ENCODE assay signal across 13 cellular contexts in the genomic region with DNA sequence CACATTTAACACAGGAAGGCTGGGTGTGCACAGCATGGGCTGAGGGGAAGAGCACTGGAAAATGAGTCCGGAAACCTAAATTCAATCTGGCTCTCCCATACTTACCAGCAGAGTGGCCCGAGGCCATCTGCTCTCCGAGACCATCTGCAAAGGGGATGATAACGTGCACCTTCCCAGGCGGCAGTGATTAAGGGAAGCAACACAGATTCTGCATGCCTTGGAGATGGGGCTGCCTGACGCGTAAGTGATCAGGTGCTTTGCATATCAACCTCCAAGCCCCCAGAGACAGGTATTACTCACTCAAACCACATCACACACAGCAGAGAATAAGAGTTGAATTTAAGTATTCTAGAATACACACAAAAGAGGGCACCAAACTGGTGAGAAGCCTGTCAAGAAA. TPM values are rescaled to one million over a fixed set of nuclear protein-coding genes. Genes with fewer than 3 reads are reported as not detected.
DNase-seq lines count a peak whose midpoint lies in the region; ATAC-seq and TF ChIP-seq lines count a peak whose summit lies in the region.
"Had no signal": no experiment of that assay in that cellular context is flagged by ENCODE, and none has a peak within 500 bp of the region (broad histone marks: within the 10 kb centered on the region; RNA-seq: fewer than 3 reads in every experiment).

No MANE protein-coding gene starts in this region.

- H3K36me3 ChIP-seq in SK-N-SH (replicated peaks in 1 of 2; ENCODE audit: control insufficient read depth in 1 of 2, insufficient read depth in 2 of 2, low read length in 1 of 2), result no peaks in the 10 kb centered on the region
- H3K36me3 ChIP-seq: esophagus muscularis mucosa had no signal

- H3K9ac ChIP-seq in SK-N-SH, result no peak overlapping the region

- ATAC-seq in SK-N-SH treated with all-trans-retinoic acid at 6 μM for 48 hours (no peak; the same call in 2 of the 3 replicates), HG02852 (IDR thresholded peaks at IDR 0.05; ENCODE audit: unreplicated experiment) (peak; percentile 80), HG03460 (IDR thresholded peaks at IDR 0.05; ENCODE audit: unreplicated experiment) (no peak), HG02840 (IDR thresholded peaks at IDR 0.05; ENCODE audit: low FRiP score, unreplicated experiment) (no peak)
- peak; percentile 45 to 79 for ATAC-seq in stimulated activated naive B cell treated with anti-CD40 and anti-IgM and Interleukin-4, amounts not matched to agents 10 μg/mL and 1 μg/mL and 100 μg/mL, for 72 hours (replicated peaks)

- WGBS in SK-N-SH (ENCODE audit: low lambda C conversion rate), result 50% methylated on average over 7 of the region's 7 CpGs

- peaks cover 5 to 6% of the 10 kb centered on the region in 2 donors for H3K4me1 Mint-ChIP-seq in stimulated activated naive B cell treated with anti-CD40 and anti-IgM and Interleukin-4, amounts not matched to agents 10 μg/mL and 1 μg/mL and 100 μg/mL, for 72 hours

- H3K27me3 Mint-ChIP-seq in stimulated activated naive B cell treated with anti-CD40 and anti-IgM and Interleukin-4, amounts not matched to agents 10 μg/mL and 1 μg/mL and 100 μg/mL, for 72 hours, result peaks cover 46 to 62% of the 10 kb centered on the region in 2 donors

- H3K36me3 Mint-ChIP-seq in stimulated activated naive B cell treated with anti-CD40 and anti-IgM and Interleukin-4, amounts not matched to agents 10 μg/mL and 1 μg/mL and 100 μg/mL, for 72 hours, result no peaks in the 10 kb centered on the region
- H3K36me3 Mint-ChIP-seq: brain had no signal

- peaks cover 8 to 15% of the 10 kb centered on the region in 2 experiments; a peak in 3 of 4 replicates for H3K4me1 ChIP-seq in SK-N-SH (ENCODE audit: control insufficient read depth in 1 of 2, insufficient read depth in 2 of 2, low read depth in 1 of 2, low read length in 1 of 2)
- H3K4me1 ChIP-seq: testis had no signal

- no peak for TF ChIP-seq CTCF in SK-N-SH (IDR thresholded peaks at IDR 0.05)

- no peaks in the 10 kb centered on the region for H3K9me3 Mint-ChIP-seq in stimulated activated naive B cell treated with anti-CD40 and anti-IgM and Interleukin-4, amounts not matched to agents 10 μg/mL and 1 μg/mL and 100 μg/mL, for 72 hours

- TF ChIP-seq EP300 in SK-N-SH (IDR thresholded peaks at IDR 0.05; ENCODE audit: borderline replicate concordance in 1 of 2, low read depth in 1 of 2, low read length in 1 of 2), result peak in 1 of 2 experiments; percentile 32; a peak in 1 of 4 replicates

- no peaks in the 10 kb centered on the region for H4K20me1 ChIP-seq in SK-N-SH (ENCODE audit: insufficient read depth)

- no peaks in the 10 kb centered on the region for H3K9me3 ChIP-seq in SK-N-SH
- H3K9me3 ChIP-seq: esophagus muscularis mucosa, testis had no signal

- POLR2A ChIA-PET in SK-N-SH (lab: Yijun Ruan, JAX), result no interaction called here

- no peaks in the 10 kb centered on the region for H3K79me2 ChIP-seq in SK-N-SH (ENCODE audit: insufficient read depth)

- TF ChIP-seq RAD21 in SK-N-SH (IDR thresholded peaks at IDR 0.05; ENCODE audit: low read length), result no peak

- CTCF ChIA-PET in SK-N-SH (lab: Yijun Ruan, JAX), result no interaction called here

- no peak overlapping the region for H3K27ac Mint-ChIP-seq in stimulated activated naive B cell treated with anti-CD40 and anti-IgM and Interleukin-4, amounts not matched to agents 10 μg/mL and 1 μg/mL and 100 μg/mL, for 72 hours

- H3K4me3 ChIP-seq in SK-N-SH (ENCODE audit: low read depth in 2 of 2, low read length in 1 of 2), result no peak overlapping the region
- H3K4me3 ChIP-seq: esophagus muscularis mucosa, testis had no signal

- no peak overlapping the region for H2AFZ ChIP-seq in SK-N-SH (ENCODE audit: low read depth)

- no peaks in the 10 kb centered on the region for H3F3A ChIP-seq in SK-N-SH (replicated peaks; ENCODE audit: insufficient read depth)

- no peaks in the 10 kb centered on the region for H3K9me2 ChIP-seq in SK-N-SH

- H3K27me3 ChIP-seq in SK-N-SH (ENCODE audit: insufficient read depth), result no peaks in the 10 kb centered on the region
- H3K27me3 ChIP-seq: testis had no signal

- H3K27ac ChIP-seq in SK-N-SH (ENCODE audit: low read depth in 2 of 2, low read length in 1 of 2), result no peak overlapping the region
- H3K27ac ChIP-seq: esophagus muscularis mucosa, testis had no signal

- DNase-seq in SK-N-SH, result peak; percentile 69
- peak; percentile 79 for DNase-seq in NCI-H226
- no peak for DNase-seq in stimulated activated naive B cell treated with anti-CD40 and anti-IgM and Interleukin-4, amounts not matched to agents 10 μg/mL and 1 μg/mL and 100 μg/mL, for 72 hours
- DNase-seq in NCI-H2107 treated with DMSO at 0.1 percent for 48 hours (lab: John Stamatoyannopoulos, UW; ENCODE audit: unreplicated experiment), result no peak
- DNase-seq: activated CD8-positive, alpha-beta memory T cell treated with anti-CD3 and anti-CD28 coated beads, Interleukin-2, amount 50 U/mL, for 4 hours; GF-D8; testis had no signal

- no peak overlapping the region for H3K4me3 Mint-ChIP-seq in stimulated activated naive B cell treated with anti-CD40 and anti-IgM and Interleukin-4, amounts not matched to agents 10 μg/mL and 1 μg/mL and 100 μg/mL, for 72 hours

- peak overlapping the region; percentile 46 for H3K4me2 ChIP-seq in SK-N-SH

TF ChIP-seq in SK-N-SH, 30 proteins besides CTCF, POLR2A, EP300 and RAD21:
- TF ChIP-seq NRF1 (IDR thresholded peaks at IDR 0.05; ENCODE audit: low read depth, low read length) (no peak), RCOR1 (IDR thresholded peaks at IDR 0.05; ENCODE audit: low read length) (peak; percentile 27; the same call in 1 of the 2 replicates), FOXJ3 (CRISPR knock-in tag; IDR thresholded peaks at IDR 0.05) (0 out of 2 replicates have a peak, but pooled peaks have one; percentile 32), GATA2 (CRISPR knock-in tag; IDR thresholded peaks at IDR 0.05) (peak; percentile 47; the same call in 1 of the 2 replicates)
- TF ChIP-seq, protein P1, sequence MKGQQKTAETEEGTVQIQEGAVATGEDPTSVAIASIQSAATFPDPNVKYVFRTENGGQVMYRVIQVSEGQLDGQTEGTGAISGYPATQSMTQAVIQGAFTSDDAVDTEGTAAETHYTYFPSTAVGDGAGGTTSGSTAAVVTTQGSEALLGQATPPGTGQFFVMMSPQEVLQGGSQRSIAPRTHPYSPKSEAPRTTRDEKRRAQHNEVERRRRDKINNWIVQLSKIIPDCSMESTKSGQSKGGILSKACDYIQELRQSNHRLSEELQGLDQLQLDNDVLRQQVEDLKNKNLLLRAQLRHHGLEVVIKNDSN (IDR thresholded peaks at IDR 0.05; ENCODE audit: borderline replicate concordance, low read depth), result no peak

TF ChIP-seq in SK-N-SH treated with all-trans-retinoic acid at 6 μM for 48 hours, 23 proteins besides CTCF, POLR2A, EP300 and RAD21:
- TF ChIP-seq ISL1 (CRISPR knock-in tag; IDR thresholded peaks at IDR 0.05) (no peak), ZFP3 (CRISPR knock-in tag; IDR thresholded peaks at IDR 0.05) (no peak), ZNF70 (CRISPR knock-in tag; IDR thresholded peaks at IDR 0.05) (no peak), CSDC2 (CRISPR knock-in tag; IDR thresholded peaks at IDR 0.05) (no peak)
- TF ChIP-seq, protein P2, sequence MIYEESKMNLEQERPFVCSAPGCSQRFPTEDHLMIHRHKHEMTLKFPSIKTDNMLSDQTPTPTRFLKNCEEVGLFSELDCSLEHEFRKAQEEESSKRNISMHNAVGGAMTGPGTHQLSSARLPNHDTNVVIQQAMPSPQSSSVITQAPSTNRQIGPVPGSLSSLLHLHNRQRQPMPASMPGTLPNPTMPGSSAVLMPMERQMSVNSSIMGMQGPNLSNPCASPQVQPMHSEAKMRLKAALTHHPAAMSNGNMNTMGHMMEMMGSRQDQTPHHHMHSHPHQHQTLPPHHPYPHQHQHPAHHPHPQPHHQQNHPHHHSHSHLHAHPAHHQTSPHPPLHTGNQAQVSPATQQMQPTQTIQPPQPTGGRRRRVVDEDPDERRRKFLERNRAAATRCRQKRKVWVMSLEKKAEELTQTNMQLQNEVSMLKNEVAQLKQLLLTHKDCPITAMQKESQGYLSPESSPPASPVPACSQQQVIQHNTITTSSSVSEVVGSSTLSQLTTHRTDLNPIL (CRISPR knock-in tag; IDR thresholded peaks at IDR 0.05; ENCODE audit: low read depth), result no peak
- TF ChIP-seq, protein P3, sequence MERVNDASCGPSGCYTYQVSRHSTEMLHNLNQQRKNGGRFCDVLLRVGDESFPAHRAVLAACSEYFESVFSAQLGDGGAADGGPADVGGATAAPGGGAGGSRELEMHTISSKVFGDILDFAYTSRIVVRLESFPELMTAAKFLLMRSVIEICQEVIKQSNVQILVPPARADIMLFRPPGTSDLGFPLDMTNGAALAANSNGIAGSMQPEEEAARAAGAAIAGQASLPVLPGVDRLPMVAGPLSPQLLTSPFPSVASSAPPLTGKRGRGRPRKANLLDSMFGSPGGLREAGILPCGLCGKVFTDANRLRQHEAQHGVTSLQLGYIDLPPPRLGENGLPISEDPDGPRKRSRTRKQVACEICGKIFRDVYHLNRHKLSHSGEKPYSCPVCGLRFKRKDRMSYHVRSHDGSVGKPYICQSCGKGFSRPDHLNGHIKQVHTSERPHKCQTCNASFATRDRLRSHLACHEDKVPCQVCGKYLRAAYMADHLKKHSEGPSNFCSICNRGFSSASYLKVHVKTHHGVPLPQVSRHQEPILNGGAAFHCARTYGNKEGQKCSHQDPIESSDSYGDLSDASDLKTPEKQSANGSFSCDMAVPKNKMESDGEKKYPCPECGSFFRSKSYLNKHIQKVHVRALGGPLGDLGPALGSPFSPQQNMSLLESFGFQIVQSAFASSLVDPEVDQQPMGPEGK (CRISPR knock-in tag; IDR thresholded peaks at IDR 0.05; ENCODE audit: borderline replicate concordance), result no peak

RNA-seq across cellular contexts. Expression of a gene that starts 9.1 kb away (rescaled TPM):
- 0.59 and 0.84 TPM in 2 replicates for polyA plus RNA-seq in SK-N-SH (2012; rRNA removed)
- polyA plus RNA-seq in SK-N-SH (2012; cell fraction: cytosol; rRNA removed), result 0.93 and 1.2 TPM in 2 replicates
- polyA plus RNA-seq in SK-N-SH (2012; cell fraction: nucleus; rRNA removed), result 0.32 and 0.83 TPM in 2 replicates

Comparison
In these comparisons a context has a peak if more than half of its experiments do, and no peak if none do; other contexts are left out.
1. DNase-seq: peak in SK-N-SH (single experiment) and NCI-H226 (single experiment); none in stimulated activated naive B cell treated with anti-CD40 and anti-IgM and Interleukin-4, amounts not matched to agents 10 μg/mL and 1 μg/mL and 100 μg/mL, for 72 hours (single experiment) and NCI-H2107 treated with DMSO at 0.1 percent for 48 hours (single experiment).
2. ATAC-seq: peak in HG02852 (single experiment) and stimulated activated naive B cell treated with anti-CD40 and anti-IgM and Interleukin-4, amounts not matched to agents 10 μg/mL and 1 μg/mL and 100 μg/mL, for 72 hours (2 of 2); none in SK-N-SH treated with all-trans-retinoic acid at 6 μM for 48 hours (single experiment), HG03460 (single experiment) and HG02840 (single experiment).